In genomic region chr11:116537121-116537520, GRCh38 we compare ENCODE assay signal across 34 cellular contexts.
"Had no signal": no experiment of that assay in that cellular context is flagged by ENCODE, and none has a peak within 500 bp of the region (broad histone marks: within the 10 kb centered on the region; RNA-seq: fewer than 3 reads in every experiment).

No MANE protein-coding gene starts in this region.

- H3K27me3 ChIP-seq: ascending aorta, cardiac muscle cell had no signal

- ATAC-seq: activated CD4-positive, CD25-positive, alpha-beta regulatory T cell treated with anti-CD3 and anti-CD28 coated beads, Interleukin-2, amount 50 U/mL, for 24 hours; activated CD8-positive, alpha-beta T cell treated with anti-CD3 and anti-CD28 coated beads for 36 hours; activated T-cell treated with anti-CD3 and anti-CD28 coated beads, Interleukin-2, amount 50 U/mL, for 4 hours; activated T-helper 17 cell treated with anti-CD3 and anti-CD28 coated beads, Interleukin-2, amount 50 U/mL, for 72 hours; foreskin keratinocyte; gastrocnemius medialis; T-helper 17 cell had no signal

- H3K27ac ChIP-seq: ascending aorta, breast epithelium, cardiac muscle cell, colonic mucosa, dorsolateral prefrontal cortex, esophagus muscularis mucosa, foreskin keratinocyte, gastrocnemius medialis had no signal

- H3K4me3 ChIP-seq: ascending aorta, breast epithelium, cardiac muscle cell, colonic mucosa, dorsolateral prefrontal cortex, esophagus muscularis mucosa, gastrocnemius medialis had no signal

- H3K27ac Mint-ChIP-seq: activated B cell treated with CpG ODN at 0.5 μM for 24 hours; activated CD8-positive, alpha-beta T cell treated with anti-CD3 and anti-CD28 coated beads for 36 hours; activated naive CD8-positive, alpha-beta T cell; activated T-helper 17 cell treated with anti-CD3 and anti-CD28 coated beads, Interleukin-2, amount 50 U/mL, for 72 hours; dendritic cell treated with granulocyte-macrophage colony-stimulating factor and Interleukin-4, amounts not matched to agents 40 ng/mL and 50 ng/mL, for 4 days; T-helper 17 cell; T-helper 2 cell treated with Interferon-gamma antibody and Interleukin-4, amounts not matched to agents 5 μg/mL and 100 μg/mL, for 36 hours had no signal

- H3K4me1 ChIP-seq: ascending aorta, breast epithelium, colonic mucosa, esophagus muscularis mucosa, foreskin keratinocyte, gastrocnemius medialis had no signal

- H3K36me3 ChIP-seq: ascending aorta, breast epithelium, cardiac muscle cell, colonic mucosa, esophagus muscularis mucosa, gastrocnemius medialis, WERI-Rb-1 had no signal

- H3K36me3 Mint-ChIP-seq: activated naive CD8-positive, alpha-beta T cell had no signal

- DNase-seq: activated B cell treated with CpG ODN at 0.5 μM for 24 hours; activated CD4-positive, alpha-beta T cell treated with anti-CD3 and anti-CD28 coated beads for 48 hours; activated CD4-positive, alpha-beta T cell treated with anti-CD3 and anti-CD28 coated beads, Interleukin-2, amount 50 U/mL, for 1 hour; activated CD4-positive, alpha-beta T cell treated with anti-CD3 and anti-CD28 coated beads, Interleukin-2, amount 50 U/mL, for 48 hours; activated CD8-positive, alpha-beta memory T cell treated with anti-CD3 and anti-CD28 coated beads for 24 hours; activated CD8-positive, alpha-beta T cell treated with anti-CD3 and anti-CD28 coated beads for 36 hours; activated effector memory CD4-positive, alpha-beta T cell treated with Interleukin-2 at 50 U/mL for 16 hours; activated gamma-delta T cell treated with Interleukin-2 at 50 U/mL for 16 hours; activated naive CD4-positive, alpha-beta T cell treated with anti-CD3 and anti-CD28 coated beads, Interleukin-2, amount 50 U/mL, for 16 hours; activated naive CD4-positive, alpha-beta T cell treated with Interleukin-2 at 50 U/mL for 16 hours; activated T-cell treated with anti-CD3 and anti-CD28 coated beads, Interleukin-2, amount 50 U/mL, for 4 hours; amygdala; central memory CD4-positive, alpha-beta T cell; cerebellar nuclear complex; colonic mucosa; dorsolateral prefrontal cortex; effector memory CD4-positive, alpha-beta T cell; erythroblast; foreskin keratinocyte; gastrocnemius medialis; T-helper 1 cell; T-helper 17 cell; T1000; WERI-Rb-1 had no signal

- H3K4me3 Mint-ChIP-seq: activated B cell treated with CpG ODN at 0.5 μM for 24 hours; activated CD8-positive, alpha-beta T cell treated with anti-CD3 and anti-CD28 coated beads for 36 hours; activated naive CD8-positive, alpha-beta T cell; activated T-cell treated with anti-CD3 and anti-CD28 coated beads, Interleukin-2, amount 50 U/mL, for 4 hours; activated T-helper 17 cell treated with anti-CD3 and anti-CD28 coated beads, Interleukin-2, amount 50 U/mL, for 72 hours; brain; dendritic cell treated with granulocyte-macrophage colony-stimulating factor and Interleukin-4, amounts not matched to agents 40 ng/mL and 50 ng/mL, for 4 days; T-helper 17 cell; T-helper 2 cell treated with Interferon-gamma antibody and Interleukin-4, amounts not matched to agents 5 μg/mL and 100 μg/mL, for 36 hours had no signal

- H3K9me3 ChIP-seq: ascending aorta, colonic mucosa, gastrocnemius medialis had no signal

- H3K9me3 Mint-ChIP-seq: activated B cell treated with CpG ODN at 0.5 μM for 24 hours; activated CD8-positive, alpha-beta T cell treated with anti-CD3 and anti-CD28 coated beads for 36 hours; activated T-cell treated with anti-CD3 and anti-CD28 coated beads, Interleukin-2, amount 50 U/mL, for 4 hours; activated T-helper 17 cell treated with anti-CD3 and anti-CD28 coated beads, Interleukin-2, amount 50 U/mL, for 72 hours; dendritic cell treated with granulocyte-macrophage colony-stimulating factor and Interleukin-4, amounts not matched to agents 40 ng/mL and 50 ng/mL, for 4 days; T-helper 2 cell treated with Interferon-gamma antibody and Interleukin-4, amounts not matched to agents 5 μg/mL and 100 μg/mL, for 36 hours had no signal

- H3K4me1 Mint-ChIP-seq: activated B cell treated with CpG ODN at 0.5 μM for 24 hours; activated T-helper 17 cell treated with anti-CD3 and anti-CD28 coated beads, Interleukin-2, amount 50 U/mL, for 72 hours; T-helper 17 cell had no signal
